26 cellular contexts compared by ENCODE assay signal in the genomic region with DNA sequence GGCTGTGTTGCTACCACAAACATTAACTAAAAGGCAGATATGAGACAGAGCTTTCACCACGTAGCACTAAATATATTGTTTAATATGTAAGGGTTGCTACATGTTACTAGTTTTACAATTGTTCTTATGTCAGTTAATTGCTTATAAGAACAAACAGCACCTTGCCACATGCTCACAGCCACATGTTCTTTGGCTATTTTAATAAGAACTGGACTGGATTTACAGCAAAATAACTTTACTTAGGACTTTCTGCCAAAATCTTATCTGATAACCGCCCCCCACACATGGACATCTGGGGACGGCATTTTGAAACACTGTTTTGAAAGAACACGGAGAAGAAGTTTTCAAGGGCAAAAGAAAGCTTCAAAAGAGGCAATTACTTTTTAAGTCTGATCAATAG. TPM values are rescaled to one million over a fixed set of nuclear protein-coding genes. Genes with fewer than 3 reads are reported as not detected.
DNase-seq lines count a peak whose midpoint lies in the region; ATAC-seq and TF ChIP-seq lines count a peak whose summit lies in the region.
"Had no signal": no experiment of that assay in that cellular context is flagged by ENCODE, and none has a peak within 500 bp of the region (broad histone marks: within the 10 kb centered on the region; RNA-seq: fewer than 3 reads in every experiment).

No MANE protein-coding gene starts in this region.

- ATAC-seq in natural killer cell, result no peak
- ATAC-seq in natural killer cell treated with Interleukin-12 subunit alpha and Interleukin-12 subunit beta and Interleukin-15 and Interleukin-18, amount 100 ng/mL, for 72 hours, result no peak
- ATAC-seq in GM18502 (IDR thresholded peaks at IDR 0.05; ENCODE audit: poor library complexity, unreplicated experiment), result no peak
- ATAC-seq: A549, left colon, right lobe of liver had no signal

- H3K27me3 Mint-ChIP-seq in natural killer cell (ENCODE audit: low read depth in 2 of 2) (no peaks in the 10 kb centered on the region), nephron (ENCODE audit: low read depth) (no peaks in the 10 kb centered on the region)
- H3K27me3 Mint-ChIP-seq in natural killer cell treated with Interleukin-12 subunit alpha and Interleukin-12 subunit beta and Interleukin-15 and Interleukin-18, amount 100 ng/mL, for 72 hours, result no peaks in the 10 kb centered on the region
- H3K27me3 Mint-ChIP-seq in T-helper 2 cell treated with Interferon-gamma antibody and Interleukin-4, amounts not matched to agents 5 μg/mL and 100 μg/mL, for 36 hours (ENCODE audit: low read depth), result peaks cover 5% of the 10 kb centered on the region
- H3K27me3 Mint-ChIP-seq: activated B cell treated with CpG ODN at 0.5 μM for 24 hours; activated CD4-positive, alpha-beta T cell treated with anti-CD3 and anti-CD28 coated beads, Interleukin-2, amount 10 ng/mL, durations not matched to agents 7 days and 5 days; activated naive CD8-positive, alpha-beta T cell had no signal

- no peak for TF ChIP-seq POLR2A in erythroblast (IDR thresholded peaks at IDR 0.05; ENCODE audit: low read length)

- intact Hi-C loops in natural killer cell (cut with micrococcal nuclease), result no loop called here

- no peak for TF ChIP-seq CTCF in natural killer cell (IDR thresholded peaks at IDR 0.05)
- no peak for TF ChIP-seq CTCF in nephron (IDR thresholded peaks at IDR 0.05; ENCODE audit: unreplicated experiment in 3 of 3)

- H3K9me3 Mint-ChIP-seq in natural killer cell (no peaks in the 10 kb centered on the region), nephron (no peaks in the 10 kb centered on the region)
- H3K9me3 Mint-ChIP-seq in natural killer cell treated with Interleukin-12 subunit alpha and Interleukin-12 subunit beta and Interleukin-15 and Interleukin-18, amount 100 ng/mL, for 72 hours, result no peaks in the 10 kb centered on the region
- no peaks in the 10 kb centered on the region for H3K9me3 Mint-ChIP-seq in T-helper 2 cell treated with Interferon-gamma antibody and Interleukin-4, amounts not matched to agents 5 μg/mL and 100 μg/mL, for 36 hours
- H3K9me3 Mint-ChIP-seq: activated B cell treated with CpG ODN at 0.5 μM for 24 hours; activated CD4-positive, alpha-beta T cell treated with anti-CD3 and anti-CD28 coated beads, Interleukin-2, amount 10 ng/mL, durations not matched to agents 7 days and 5 days had no signal

- H3K27ac Mint-ChIP-seq in natural killer cell, result peak overlapping the region; percentile 21 to 64
- peak overlapping the region in 1 of 2 donors; percentile 40 for H3K27ac Mint-ChIP-seq in natural killer cell treated with Interleukin-12 subunit alpha and Interleukin-12 subunit beta and Interleukin-15 and Interleukin-18, amount 100 ng/mL, for 72 hours
- peak overlapping the region; percentile 55 to 89 (median 75) for H3K27ac Mint-ChIP-seq in nephron
- no peak overlapping the region for H3K27ac Mint-ChIP-seq in T-helper 2 cell treated with Interferon-gamma antibody and Interleukin-4, amounts not matched to agents 5 μg/mL and 100 μg/mL, for 36 hours
- H3K27ac Mint-ChIP-seq: activated B cell treated with CpG ODN at 0.5 μM for 24 hours; activated CD4-positive, alpha-beta T cell treated with anti-CD3 and anti-CD28 coated beads, Interleukin-2, amount 10 ng/mL, durations not matched to agents 7 days and 5 days; activated naive CD8-positive, alpha-beta T cell; type B pancreatic cell had no signal

- DNase-seq in natural killer cell (no peak), erythroblast (lab: John Stamatoyannopoulos, UW) (peak; percentile 14 to 32), DMS53 (lab: John Stamatoyannopoulos, UW) (no peak)
- DNase-seq in natural killer cell treated with Interleukin-12 subunit alpha and Interleukin-12 subunit beta and Interleukin-15 and Interleukin-18, amount 100 ng/mL, for 72 hours (ENCODE audit: low spot score), result no peak
- DNase-seq in T-helper 2 cell treated with Interferon-gamma antibody and Interleukin-4, amounts not matched to agents 5 μg/mL and 100 μg/mL, for 36 hours (ENCODE audit: low spot score), result no peak
- no peak for DNase-seq in stimulated activated CD4-positive, alpha-beta T cell treated with anti-CD3 and anti-CD28 coated beads, Interleukin-4, amount 100 ng/mL, for 4 hours
- DNase-seq: activated B cell treated with CpG ODN at 0.5 μM for 24 hours; activated CD4-positive, alpha-beta T cell treated with anti-CD3 and anti-CD28 coated beads, Interleukin-2, amount 10 ng/mL, durations not matched to agents 7 days and 5 days; activated effector memory CD4-positive, alpha-beta T cell treated with Interleukin-2 at 50 U/mL for 16 hours; activated T-cell treated with anti-CD3 and anti-CD28 coated beads, Interleukin-2, amount 50 U/mL, for 1 hour; caudate nucleus; esophagus squamous epithelium; left colon; NCI-H1048; NCI-H1694 treated with DMSO at 0.1 percent for 48 hours; NCI-H446; NCI-H748 treated with DMSO at 0.1 percent for 48 hours; Peyer's patch; right lobe of liver; stimulated activated CD4-positive, alpha-beta T cell treated with anti-CD3 and anti-CD28 coated beads, Interleukin-4, amount 100 ng/mL, for 1 hour; T1000 had no signal

- H3K36me3 Mint-ChIP-seq in natural killer cell, result no peaks in the 10 kb centered on the region
- H3K36me3 Mint-ChIP-seq in natural killer cell treated with Interleukin-12 subunit alpha and Interleukin-12 subunit beta and Interleukin-15 and Interleukin-18, amount 100 ng/mL, for 72 hours, result no peaks in the 10 kb centered on the region
- no peaks in the 10 kb centered on the region for H3K36me3 Mint-ChIP-seq in nephron (ENCODE audit: low read depth)
- no peaks in the 10 kb centered on the region for H3K36me3 Mint-ChIP-seq in T-helper 2 cell treated with Interferon-gamma antibody and Interleukin-4, amounts not matched to agents 5 μg/mL and 100 μg/mL, for 36 hours (ENCODE audit: low read depth)
- H3K36me3 Mint-ChIP-seq: type B pancreatic cell had no signal

- no peak overlapping the region for H3K4me3 Mint-ChIP-seq in natural killer cell
- no peak overlapping the region for H3K4me3 Mint-ChIP-seq in natural killer cell treated with Interleukin-12 subunit alpha and Interleukin-12 subunit beta and Interleukin-15 and Interleukin-18, amount 100 ng/mL, for 72 hours
- no peak overlapping the region for H3K4me3 Mint-ChIP-seq in nephron
- no peak overlapping the region for H3K4me3 Mint-ChIP-seq in T-helper 2 cell treated with Interferon-gamma antibody and Interleukin-4, amounts not matched to agents 5 μg/mL and 100 μg/mL, for 36 hours
- H3K4me3 Mint-ChIP-seq: activated B cell treated with CpG ODN at 0.5 μM for 24 hours; activated CD4-positive, alpha-beta T cell treated with anti-CD3 and anti-CD28 coated beads, Interleukin-2, amount 10 ng/mL, durations not matched to agents 7 days and 5 days; activated naive CD8-positive, alpha-beta T cell; type B pancreatic cell had no signal

- H3K4me1 Mint-ChIP-seq in natural killer cell (peaks cover 70 to 85% of the 10 kb centered on the region in 2 donors), nephron (peaks cover 37% of the 10 kb centered on the region)
- H3K4me1 Mint-ChIP-seq in natural killer cell treated with Interleukin-12 subunit alpha and Interleukin-12 subunit beta and Interleukin-15 and Interleukin-18, amount 100 ng/mL, for 72 hours (ENCODE audit: low read depth in 2 of 2), result peaks cover 55 to 59% of the 10 kb centered on the region in 2 donors
- no peaks in the 10 kb centered on the region for H3K4me1 Mint-ChIP-seq in T-helper 2 cell treated with Interferon-gamma antibody and Interleukin-4, amounts not matched to agents 5 μg/mL and 100 μg/mL, for 36 hours (ENCODE audit: low read depth)
- H3K4me1 Mint-ChIP-seq: activated CD4-positive, alpha-beta T cell treated with anti-CD3 and anti-CD28 coated beads, Interleukin-2, amount 10 ng/mL, durations not matched to agents 7 days and 5 days had no signal

RNA-seq across cellular contexts. Expression of a gene that starts 45.3 kb away (rescaled TPM):
- total RNA-seq in natural killer cell, result 10 to 100 TPM; 82.5 to 89.7 (median 87.6) TPM
- 10 to 100 TPM; 12.6 to 23.6 TPM for total RNA-seq in natural killer cell treated with Interleukin-12 subunit alpha and Interleukin-12 subunit beta and Interleukin-15 and Interleukin-18, amount 100 ng/mL, for 72 hours

Comparison
In these comparisons a context has a peak if more than half of its experiments do, and no peak if none do; other contexts are left out.
1. DNase-seq: peak in erythroblast (2 of 2); none in natural killer cell (single experiment), natural killer cell treated with Interleukin-12 subunit alpha and Interleukin-12 subunit beta and Interleukin-15 and Interleukin-18, amount 100 ng/mL, for 72 hours (single experiment), T-helper 2 cell treated with Interferon-gamma antibody and Interleukin-4, amounts not matched to agents 5 μg/mL and 100 μg/mL, for 36 hours (single experiment), stimulated activated CD4-positive, alpha-beta T cell treated with anti-CD3 and anti-CD28 coated beads, Interleukin-4, amount 100 ng/mL, for 4 hours (0 of 2) and DMS53 (single experiment).